Comparison of ENCODE assay signal across 22 cellular contexts in the genomic region with DNA sequence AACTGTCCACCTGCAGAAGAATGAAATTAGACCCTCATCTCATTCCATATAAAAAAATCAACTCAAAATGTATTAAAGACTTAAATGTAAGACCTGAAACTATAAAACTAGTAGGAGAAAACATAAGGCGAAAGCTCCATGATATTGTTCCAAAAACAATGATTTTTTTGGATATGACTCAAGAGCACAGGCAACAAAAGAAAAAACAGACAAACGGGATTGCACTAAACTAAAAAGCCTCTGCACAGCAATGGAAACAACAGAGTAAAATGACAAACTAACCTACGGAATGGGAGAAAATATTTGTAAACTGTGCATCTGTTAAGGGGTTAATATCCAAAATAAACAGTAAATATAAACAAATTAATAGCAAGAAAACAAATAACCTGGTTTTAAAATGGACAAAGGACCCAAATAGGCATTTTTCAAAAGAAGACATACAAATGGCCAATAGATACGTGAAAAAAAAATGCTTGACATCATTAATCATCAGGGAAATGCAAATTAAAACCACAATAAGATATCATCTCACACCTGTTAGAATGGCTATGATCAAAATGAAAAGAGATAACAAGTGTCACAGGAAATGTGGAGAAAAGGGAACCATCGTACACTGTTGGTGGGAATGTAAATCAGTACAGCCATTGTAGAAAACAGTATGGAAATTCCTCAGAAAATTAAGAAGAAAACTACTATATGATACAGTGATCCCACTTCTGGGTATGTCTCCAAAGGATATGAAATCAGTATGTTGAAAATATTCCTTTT.
"Had no signal": no experiment of that assay in that cellular context is flagged by ENCODE, and none has a peak within 500 bp of the region (broad histone marks: within the 10 kb centered on the region; RNA-seq: fewer than 3 reads in every experiment).

No MANE protein-coding gene starts in this region.

- H3K4me3 ChIP-seq: esophagus muscularis mucosa, heart right ventricle, left lung, ovary, right lobe of liver, thyroid gland had no signal

- H3K4me1 ChIP-seq: left lung had no signal

- H3K9me3 ChIP-seq: esophagus muscularis mucosa, ovary, right lobe of liver, thyroid gland had no signal

- ATAC-seq: heart right ventricle; left cardiac atrium; left lung; naive thymus-derived CD8-positive, alpha-beta T cell; right lobe of liver; stimulated activated naive CD8-positive, alpha-beta T cell treated with anti-CD3 and anti-CD28 coated beads, Interleukin-15, amount 100 ng/mL, for 72 hours had no signal

- H3K27me3 ChIP-seq: esophagus muscularis mucosa, heart right ventricle, left lung, ovary, right lobe of liver, thyroid gland had no signal

- DNase-seq: effector CD8-positive, alpha-beta T cell; endodermal cell; foreskin melanocyte; glutamatergic neuron; heart right ventricle; hippocampal formation; left cardiac atrium; left lung; mesendoderm; midbrain; naive thymus-derived CD8-positive, alpha-beta T cell; occipital lobe; ovary; right lobe of liver; small intestine; stimulated activated CD4-positive, alpha-beta T cell treated with anti-CD3 and anti-CD28 coated beads, Interleukin-15, amount 100 ng/mL, for 24 hours; stimulated activated CD4-positive, alpha-beta T cell treated with anti-CD3 and anti-CD28 coated beads, Interleukin-2, amount 100 ng/mL, for 48 hours; stimulated activated naive CD4-positive, alpha-beta T cell; stimulated activated naive CD8-positive, alpha-beta T cell treated with anti-CD3 and anti-CD28 coated beads, Interleukin-15, amount 100 ng/mL, for 72 hours; thyroid gland; trophoblast cell had no signal

- H3K36me3 ChIP-seq: esophagus muscularis mucosa, left lung, ovary, right lobe of liver, thyroid gland had no signal

- H3K27ac ChIP-seq: esophagus muscularis mucosa, left lung, ovary, thyroid gland had no signal
